In genomic region chr12:88579941-88580871, GRCh38 we compare ENCODE assay signal across 8 cellular contexts. TPM values are rescaled to one million over a fixed set of nuclear protein-coding genes. Genes with fewer than 3 reads are reported as not detected.
A peak's percentile ranks its signal among the peaks of the same experiment; 100 is the strongest.
DNase-seq lines count a peak whose midpoint lies in the region; ATAC-seq and TF ChIP-seq lines count a peak whose summit lies in the region.

TSS of gene KITLG (minus strand) at chr12:88580471. CDS start at chr12:88580278, 193 bp downstream.

- H3K9me2 ChIP-seq in neural cell (ENCODE audit: insufficient read depth, low read length): no peaks in the 10 kb centered on the region

- H3K4me1 ChIP-seq in gastroesophageal sphincter (peaks cover 0 to 33% (median 0%) of the 10 kb centered on the region in 3 donors), vagina (peaks cover 27% of the 10 kb centered on the region)

- ATAC-seq in GM19043 (IDR thresholded peaks at IDR 0.05; ENCODE audit: low read depth, unreplicated experiment) (peak; percentile 66), HG03460 (IDR thresholded peaks at IDR 0.05; ENCODE audit: unreplicated experiment) (peak; percentile 65), gastroesophageal sphincter (peak; percentile 95)

- H3K27ac Mint-ChIP-seq in activated naive CD8-positive, alpha-beta T cell: no peak within 1 kb of the TSS

- intact Hi-C loops in vagina (cut with DNase I): no loop called here

- no peaks in the 10 kb centered on the region for H4K20me1 ChIP-seq in neural cell (ENCODE audit: insufficient read depth)

- H3K27me3 ChIP-seq in gastroesophageal sphincter (no peaks in the 10 kb centered on the region), neural cell (ENCODE audit: insufficient read depth, low read depth, low read length) (peaks cover 16% of the 10 kb centered on the region), vagina (no peaks in the 10 kb centered on the region)

- H3K4me3 ChIP-seq in gastroesophageal sphincter (peak within 1 kb of the TSS; percentile 85 to 89), neural cell (ENCODE audit: low read length) (peak within 1 kb of the TSS; percentile 86), vagina (peak within 1 kb of the TSS; percentile 73 to 84)

- DNase-seq in AG09319 (ENCODE audit: extremely low read depth, low read depth) (peak; percentile 78), NCI-H510A treated with DMSO at 0.1 percent for 48 hours (lab: John Stamatoyannopoulos, UW) (peak; percentile 95), vagina (ENCODE audit: extremely low spot score in 2 of 2) (peak in 1 of 2 donors; percentile 92)

- H3K79me2 ChIP-seq in neural cell (replicated peaks; ENCODE audit: insufficient read depth, low read length): peaks cover 23% of the 10 kb centered on the region

- WGBS in gastroesophageal sphincter (ENCODE audit: low coverage in 1 of 2), 2 donors: 2 to 4% methylated on average over 10 to 11 of the region's 76 CpGs

- no peaks in the 10 kb centered on the region for H3K9me3 ChIP-seq in gastroesophageal sphincter
- no peaks in the 10 kb centered on the region for H3K9me3 ChIP-seq in neural cell (ENCODE audit: low read length)
- no peaks in the 10 kb centered on the region for H3K9me3 ChIP-seq in vagina

- peak; percentile 64 for TF ChIP-seq CTCF in AG09319 (IDR thresholded peaks at IDR 0.05; ENCODE audit: low read depth, low read length)
- TF ChIP-seq CTCF in gastroesophageal sphincter (IDR thresholded peaks at IDR 0.05): peak in 3 of 4 experiments; percentile 38 to 79 (median 55)
- peak; percentile 53 for TF ChIP-seq CTCF in neural cell (IDR thresholded peaks at IDR 0.05; ENCODE audit: poor library complexity, severe bottlenecking)
- peak in 1 of 3 experiments; percentile 30 for TF ChIP-seq CTCF in vagina (IDR thresholded peaks at IDR 0.05)

- peak within 1 kb of the TSS; percentile 64 for H3K9ac ChIP-seq in neural cell (ENCODE audit: low read length)

- TF ChIP-seq POLR2A in gastroesophageal sphincter (IDR thresholded peaks at IDR 0.05) (peak; percentile 77 to 79), vagina (IDR thresholded peaks at IDR 0.05) (peak in 1 of 2 donors; percentile 50)

- TF ChIP-seq RAD21 in neural cell (conservative IDR thresholded peaks at IDR 0.05): peak; percentile 56

- H2AFZ ChIP-seq in neural cell (ENCODE audit: low read depth, low read length): peak within 1 kb of the TSS; percentile 37

- no peak for TF ChIP-seq EP300 in gastroesophageal sphincter (IDR thresholded peaks at IDR 0.05)
- no peak for TF ChIP-seq EP300 in neural cell (conservative IDR thresholded peaks at IDR 0.05; ENCODE audit: poor library complexity, severe bottlenecking)

- peaks cover 3% of the 10 kb centered on the region for H3K9me3 Mint-ChIP-seq in activated naive CD8-positive, alpha-beta T cell (ENCODE audit: low read depth)

- H3K27ac ChIP-seq in gastroesophageal sphincter (peak within 1 kb of the TSS; percentile 53 to 87 (median 86)), neural cell (ENCODE audit: low read length) (peak within 1 kb of the TSS; percentile 21), vagina (peak within 1 kb of the TSS; percentile 88)

- peaks cover 26% of the 10 kb centered on the region for H3K27me3 Mint-ChIP-seq in activated naive CD8-positive, alpha-beta T cell

- H3K36me3 ChIP-seq in gastroesophageal sphincter: no peaks in the 10 kb centered on the region
- no peaks in the 10 kb centered on the region for H3K36me3 ChIP-seq in neural cell (ENCODE audit: insufficient read depth, low read length)
- H3K36me3 ChIP-seq in vagina: no peaks in the 10 kb centered on the region

- H3F3A ChIP-seq in neural cell (ENCODE audit: insufficient read depth, low read length, poor library complexity, severe bottlenecking): peaks cover 6% of the 10 kb centered on the region

- no peaks in the 10 kb centered on the region for H3K36me3 Mint-ChIP-seq in activated naive CD8-positive, alpha-beta T cell

- H3K4me2 ChIP-seq in neural cell (ENCODE audit: low read length): peak within 1 kb of the TSS; percentile 65

- peak within 1 kb of the TSS; percentile 51 for H3K4me3 Mint-ChIP-seq in activated naive CD8-positive, alpha-beta T cell

- H3K4me1 Mint-ChIP-seq in activated naive CD8-positive, alpha-beta T cell (ENCODE audit: low read depth): peaks cover 12% of the 10 kb centered on the region

TF ChIP-seq in neural cell, 6 proteins besides CTCF, POLR2A, EP300 and RAD21:
- no peak for TF ChIP-seq SMC3 (conservative IDR thresholded peaks at IDR 0.05; ENCODE audit: poor library complexity)
- TF ChIP-seq POLR2AphosphoS5 (IDR thresholded peaks at IDR 0.05): peak; percentile 32
- TF ChIP-seq MXI1 (conservative IDR thresholded peaks at IDR 0.05; ENCODE audit: poor library complexity, severe bottlenecking): peak; percentile 57

RNA-seq across cellular contexts. Expression of gene KITLG, which starts in this region (rescaled TPM):
- total RNA-seq in gastroesophageal sphincter (100 to 1,000 TPM in 3 of 4 donors, 10 to 100 TPM in 1; 48.5 to 239 (median 112) TPM), vagina (20.4 TPM)
- polyA plus RNA-seq in neural cell: 5.2 and 6.2 TPM in 2 replicates
- 10.7 and 11.6 TPM in 2 replicates for polyA minus RNA-seq in neural cell

Comparison
In these comparisons a context has a peak if more than half of its experiments do, and no peak if none do; other contexts are left out.
1. H3K27ac ChIP-seq: peak in every context shown above with its lines; median percentile 88 in vagina; 86 in gastroesophageal sphincter; 21 in neural cell.